In the genomic region with DNA sequence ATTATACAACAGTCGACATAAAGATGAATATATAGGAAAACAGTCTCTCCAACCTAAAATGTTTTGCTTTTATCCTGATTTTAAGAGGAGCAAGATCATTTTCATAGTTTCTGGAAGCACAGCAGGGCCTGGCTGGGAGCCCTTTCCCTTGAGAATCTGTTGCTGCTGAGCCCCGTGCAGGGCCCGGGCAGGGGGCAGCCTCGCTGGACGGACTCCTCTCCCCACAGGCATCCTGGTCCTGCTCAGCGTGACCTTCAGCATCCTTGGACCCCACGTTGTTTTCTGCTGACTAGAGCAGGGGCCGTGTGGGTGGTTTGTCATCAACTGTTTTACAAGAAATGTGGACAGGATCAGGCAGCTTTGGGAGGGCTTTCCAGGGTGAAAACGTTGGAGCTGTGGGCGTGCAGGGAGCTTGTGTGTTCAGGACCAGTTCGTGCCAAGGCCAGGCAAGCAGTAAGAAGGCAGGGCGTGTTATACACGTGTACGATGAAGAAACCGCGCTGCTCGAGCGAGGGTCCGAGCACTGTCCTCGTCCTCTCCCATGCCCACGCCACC, we compare ENCODE assay signal across 25 cellular contexts. TPM values are rescaled to one million over a fixed set of nuclear protein-coding genes. Genes with fewer than 3 reads are reported as not detected.
"Had no signal": no experiment of that assay in that cellular context is flagged by ENCODE, and none has a peak within 500 bp of the region (broad histone marks: within the 10 kb centered on the region; RNA-seq: fewer than 3 reads in every experiment).

No MANE protein-coding gene starts in this region.

- H3K9ac ChIP-seq: KMS-11 had no signal

- H3K4me3 ChIP-seq: cardiac muscle cell, Peyer's patch had no signal

- H3K9me3 Mint-ChIP-seq: activated B cell treated with CpG ODN at 0.5 μM for 24 hours; activated CD4-positive, alpha-beta memory T cell treated with anti-CD3 and anti-CD28 coated beads for 36 hours; activated CD4-positive, alpha-beta T cell treated with anti-CD3 and anti-CD28 coated beads, Interleukin-2, amount 10 ng/mL, durations not matched to agents 7 days and 5 days; activated naive CD4-positive, alpha-beta T cell treated with anti-CD3 and anti-CD28 coated beads for 36 hours; activated T-helper 17 cell treated with anti-CD3 and anti-CD28 coated beads, Interleukin-2, amount 50 U/mL, for 72 hours; IgD-negative memory B cell had no signal

- H3K27ac Mint-ChIP-seq: activated B cell treated with CpG ODN at 0.5 μM for 24 hours; activated CD4-positive, alpha-beta memory T cell treated with anti-CD3 and anti-CD28 coated beads for 36 hours; activated CD4-positive, alpha-beta T cell treated with anti-CD3 and anti-CD28 coated beads, Interleukin-2, amount 10 ng/mL, durations not matched to agents 7 days and 5 days; activated naive CD4-positive, alpha-beta T cell treated with anti-CD3 and anti-CD28 coated beads for 36 hours; activated naive CD8-positive, alpha-beta T cell; activated T-helper 17 cell treated with anti-CD3 and anti-CD28 coated beads, Interleukin-2, amount 50 U/mL, for 72 hours; IgD-negative memory B cell; T-helper 17 cell had no signal

- H3K9me3 ChIP-seq: Peyer's patch had no signal

- DNase-seq: activated B cell treated with CpG ODN at 0.5 μM for 24 hours; activated CD4-positive, alpha-beta memory T cell treated with anti-CD3 and anti-CD28 coated beads for 36 hours; activated CD4-positive, alpha-beta T cell treated with anti-CD3 and anti-CD28 coated beads, Interleukin-2, amount 10 ng/mL, durations not matched to agents 7 days and 5 days; activated CD8-positive, alpha-beta memory T cell treated with anti-CD3 and anti-CD28 coated beads for 24 hours; activated gamma-delta T cell; activated naive CD4-positive, alpha-beta T cell treated with anti-CD3 and anti-CD28 coated beads for 36 hours; activated T-cell treated with anti-CD3 and anti-CD28 coated beads, Interleukin-2, amount 50 U/mL, for 48 hours; amygdala; brain microvascular endothelial cell; NCI-H1092 treated with DMSO at 0.1 percent for 48 hours; NCI-H1417 treated with DMSO at 0.1 percent for 48 hours; NCI-H1694; NCI-H2029; NCI-H510A treated with DMSO at 0.1 percent for 48 hours; Peyer's patch; SIG-M5; T-helper 17 cell; T-helper 9 cell had no signal

- H3K27me3 Mint-ChIP-seq: activated B cell treated with CpG ODN at 0.5 μM for 24 hours; activated CD4-positive, alpha-beta memory T cell treated with anti-CD3 and anti-CD28 coated beads for 36 hours; activated CD4-positive, alpha-beta T cell treated with anti-CD3 and anti-CD28 coated beads, Interleukin-2, amount 10 ng/mL, durations not matched to agents 7 days and 5 days; activated naive CD8-positive, alpha-beta T cell; activated T-helper 17 cell treated with anti-CD3 and anti-CD28 coated beads, Interleukin-2, amount 50 U/mL, for 72 hours had no signal

- H3K4me3 Mint-ChIP-seq: activated B cell treated with CpG ODN at 0.5 μM for 24 hours; activated CD4-positive, alpha-beta memory T cell treated with anti-CD3 and anti-CD28 coated beads for 36 hours; activated CD4-positive, alpha-beta T cell treated with anti-CD3 and anti-CD28 coated beads, Interleukin-2, amount 10 ng/mL, durations not matched to agents 7 days and 5 days; activated naive CD4-positive, alpha-beta T cell treated with anti-CD3 and anti-CD28 coated beads for 36 hours; activated naive CD8-positive, alpha-beta T cell; activated T-helper 17 cell treated with anti-CD3 and anti-CD28 coated beads, Interleukin-2, amount 50 U/mL, for 72 hours; IgD-negative memory B cell; T-helper 17 cell had no signal

- H3K36me3 Mint-ChIP-seq: activated CD4-positive, alpha-beta memory T cell treated with anti-CD3 and anti-CD28 coated beads for 36 hours; activated naive CD8-positive, alpha-beta T cell; IgD-negative memory B cell had no signal

- H3K27ac ChIP-seq: brain microvascular endothelial cell, cardiac muscle cell, KMS-11, Peyer's patch, RWPE1 had no signal

- H3K4me2 ChIP-seq: KMS-11 had no signal

- H3K36me3 ChIP-seq: brain microvascular endothelial cell, cardiac muscle cell, Peyer's patch had no signal

- H3K27me3 ChIP-seq: brain microvascular endothelial cell, cardiac muscle cell, Peyer's patch had no signal

- H3K4me1 ChIP-seq: Peyer's patch had no signal

- H3K4me1 Mint-ChIP-seq: activated B cell treated with CpG ODN at 0.5 μM for 24 hours; activated CD4-positive, alpha-beta T cell treated with anti-CD3 and anti-CD28 coated beads, Interleukin-2, amount 10 ng/mL, durations not matched to agents 7 days and 5 days; activated T-helper 17 cell treated with anti-CD3 and anti-CD28 coated beads, Interleukin-2, amount 50 U/mL, for 72 hours; IgD-negative memory B cell had no signal

- ATAC-seq: activated T-helper 17 cell treated with anti-CD3 and anti-CD28 coated beads, Interleukin-2, amount 50 U/mL, for 72 hours; T-helper 17 cell had no signal

RNA-seq across cellular contexts. Expression of gene CPZ, which starts 25.0 kb away (rescaled TPM):
- total RNA-seq: activated B cell treated with CpG ODN at 0.5 μM for 24 hours; activated CD4-positive, alpha-beta memory T cell treated with anti-CD3 and anti-CD28 coated beads for 36 hours; activated CD4-positive, alpha-beta T cell treated with anti-CD3 and anti-CD28 coated beads, Interleukin-2, amount 10 ng/mL, durations not matched to agents 7 days and 5 days; activated naive CD4-positive, alpha-beta T cell treated with anti-CD3 and anti-CD28 coated beads for 36 hours; activated T-helper 17 cell treated with anti-CD3 and anti-CD28 coated beads, Interleukin-2, amount 50 U/mL, for 72 hours; MCF 10A; T-helper 17 cell had no signal
- polyA plus RNA-seq: IgD-negative memory B cell had no signal

RNA-seq across cellular contexts. Expression of gene GPR78, which starts 37.4 kb away (rescaled TPM):
- total RNA-seq: activated B cell treated with CpG ODN at 0.5 μM for 24 hours; activated CD4-positive, alpha-beta memory T cell treated with anti-CD3 and anti-CD28 coated beads for 36 hours; activated CD4-positive, alpha-beta T cell treated with anti-CD3 and anti-CD28 coated beads, Interleukin-2, amount 10 ng/mL, durations not matched to agents 7 days and 5 days; activated naive CD4-positive, alpha-beta T cell treated with anti-CD3 and anti-CD28 coated beads for 36 hours; activated T-helper 17 cell treated with anti-CD3 and anti-CD28 coated beads, Interleukin-2, amount 50 U/mL, for 72 hours; MCF 10A; Peyer's patch; T-helper 17 cell had no signal
- polyA plus RNA-seq: IgD-negative memory B cell had no signal
